ENCODE assay signal across 17 cellular contexts in the genomic region with DNA sequence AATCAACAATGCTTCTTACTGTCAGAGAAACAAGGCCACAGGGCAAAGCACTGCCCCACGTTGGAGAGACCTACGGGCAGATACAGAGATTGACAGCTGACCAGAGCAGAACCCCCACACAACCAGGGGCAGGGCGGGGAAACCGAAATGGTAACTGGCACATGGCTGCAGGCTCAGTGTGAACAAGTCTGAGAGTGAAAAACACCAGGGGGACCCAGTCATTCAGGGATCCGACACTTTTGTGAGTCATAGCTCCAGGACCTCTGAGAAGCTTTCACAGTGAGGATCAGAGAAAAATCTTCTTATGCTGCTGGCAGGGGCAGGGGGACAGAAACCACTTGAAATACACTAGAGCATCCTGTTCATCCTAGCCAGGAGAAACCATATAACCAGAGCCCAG.
DNase-seq lines count a peak whose midpoint lies in the region; ATAC-seq and TF ChIP-seq lines count a peak whose summit lies in the region.
"Had no signal": no experiment of that assay in that cellular context is flagged by ENCODE, and none has a peak within 500 bp of the region (broad histone marks: within the 10 kb centered on the region; RNA-seq: fewer than 3 reads in every experiment).

No MANE protein-coding gene starts in this region.

- H3K4me3 ChIP-seq in mammary epithelial cell (replicated peaks in 1 of 3; ENCODE audit: insufficient read depth in 1 of 3, low read depth in 2 of 3, low read length in 3 of 3), result no peak overlapping the region
- H3K4me3 ChIP-seq: GM23338 had no signal

- CTCF ChIA-PET in mammary epithelial cell (lab: Charles Lee; ENCODE audit: low non-redundant PET), result interaction anchor here (1.0 kb wide), 1 partner anchor 176 kb away, joined by 5 read pairs; no protein-coding TSS in a partner anchor

- H3K27ac ChIP-seq in mammary epithelial cell (ENCODE audit: insufficient read depth, low read depth, low read length), result no peak overlapping the region

- dilution Hi-C loops in mammary epithelial cell (cut with HindIII; ENCODE audit: low sequenced_read_pairs), result no loop called here

- 14% methylated on average over 5 of the region's 5 CpGs for whole genome bisulfite sequencing in mammary epithelial cell (ENCODE audit: low coverage, missing lambda C conversion rate)

- no peak for ATAC-seq in GM21447 (IDR thresholded peaks at IDR 0.05; ENCODE audit: unreplicated experiment)
- ATAC-seq: GM23338; left colon; stimulated activated effector memory CD8-positive, alpha-beta T cell treated with anti-CD3 and anti-CD28 coated beads, Interleukin-12 subunit alpha, Interleukin-12 subunit beta, amount 100 ng/mL, for 72 hours had no signal

- DNase-seq in GM03348 (ENCODE audit: low spot score) (peak; percentile 72), M059J (ENCODE audit: low read depth) (peak; percentile 77), mammary epithelial cell (no peak), pons (ENCODE audit: low spot score) (peak; percentile 43), NCI-H1417 (lab: John Stamatoyannopoulos, UW) (no peak), SW 1271 (lab: John Stamatoyannopoulos, UW) (no peak)
- DNase-seq: activated CD4-positive, CD25-positive, alpha-beta regulatory T cell; activated CD8-positive, alpha-beta memory T cell treated with anti-CD3 and anti-CD28 coated beads, Interleukin-2, amount 50 U/mL, for 4 hours; central memory CD4-positive, alpha-beta T cell; Kasumi-1; left colon; naive B cell; NCI-H2107; stimulated activated CD4-positive, alpha-beta T cell treated with anti-CD3 and anti-CD28 coated beads, Interleukin-4, amount 100 ng/mL, for 4 hours had no signal

- in situ Hi-C loops in mammary epithelial cell (cut with MboI; ENCODE audit: low sequenced_read_pairs in 2 of 2), result loop anchor here in 1 of 2 donors (10.0 kb wide), 1 partner anchor 170 kb away; no protein-coding TSS in a partner anchor

- H3K9me3 ChIP-seq in mammary epithelial cell (replicated peaks; ENCODE audit: insufficient read depth, low read length), result peaks cover 5% of the 10 kb centered on the region

- BruUV-seq in mammary epithelial cell (replicated peaks; lab: Mats Ljungman, UMichigan), result no TSS peak

- H3K79me2 ChIP-seq in mammary epithelial cell (ENCODE audit: insufficient read depth, low read length), result no peaks in the 10 kb centered on the region

- no peaks in the 10 kb centered on the region for H3K4me1 ChIP-seq in mammary epithelial cell (ENCODE audit: insufficient read depth, low read length)

- H2AFZ ChIP-seq in mammary epithelial cell (ENCODE audit: low read depth, low read length), result peak overlapping the region; percentile 16
- H2AFZ ChIP-seq: GM23338 had no signal

- H3K27me3 ChIP-seq in mammary epithelial cell (ENCODE audit: insufficient read depth, low read length), result no peaks in the 10 kb centered on the region

- no peaks in the 10 kb centered on the region for H4K20me1 ChIP-seq in mammary epithelial cell (ENCODE audit: insufficient read depth, low read length)

- TF ChIP-seq CTCF in mammary epithelial cell (conservative IDR thresholded peaks at IDR 0.05 in 1 of 2, IDR thresholded peaks at IDR 0.05 in 1 of 2; ENCODE audit: extremely low read depth in 1 of 2, insufficient read depth in 1 of 2, low read depth in 1 of 2, low read length in 2 of 2), result peak in 1 of 2 donors; percentile 25

- no peak overlapping the region for H3K4me2 ChIP-seq in mammary epithelial cell (ENCODE audit: insufficient read depth, low read depth, low read length)
- H3K4me2 ChIP-seq: GM23338 had no signal

- H3K9ac ChIP-seq in mammary epithelial cell (ENCODE audit: insufficient read depth, low read length), result no peak overlapping the region

- H3K36me3 ChIP-seq in mammary epithelial cell (ENCODE audit: insufficient read depth, low read length), result no peaks in the 10 kb centered on the region

- intact Hi-C loops in mammary epithelial cell (cut with micrococcal nuclease), result loop anchor here (1.0 to 5.0 kb wide), 3 partner anchors 137 to 192 kb away; no protein-coding TSS in a partner anchor

Comparison
In these comparisons a context has a peak if more than half of its experiments do, and no peak if none do; other contexts are left out.
1. DNase-seq: peak in GM03348 (single experiment), M059J (single experiment) and pons (single experiment); none in mammary epithelial cell (single experiment), NCI-H1417 (0 of 3) and SW 1271 (0 of 2).